1 cellular context compared by ENCODE assay signal in genomic region chr10:52359466-52359865, GRCh38.
TF ChIP-seq lines count a peak whose summit lies in the region.

No MANE protein-coding gene starts in this region.

TF ChIP-seq in HCT116, 20 proteins besides CTCF, POLR2A, EP300 and RAD21:
- TF ChIP-seq MAX (IDR thresholded peaks at IDR 0.05) (no peak), ZFX (IDR thresholded peaks at IDR 0.05) (no peak)
